ENCODE assay signal across 1 cellular context in genomic region chr13:57557979-57558529, GRCh38.
TF ChIP-seq lines count a peak whose summit lies in the region.

No MANE protein-coding gene starts in this region.

TF ChIP-seq in GM23338, 12 proteins besides CTCF, POLR2A, EP300 and RAD21 (continued from another document):
- TF ChIP-seq ZNF462 (CRISPR knock-in tag; IDR thresholded peaks at IDR 0.05) (no peak), ZNF114 (CRISPR knock-in tag; IDR thresholded peaks at IDR 0.05) (no peak), JUNB (IDR thresholded peaks at IDR 0.05; ENCODE audit: unreplicated experiment) (no peak), EZH2 (IDR thresholded peaks at IDR 0.05; ENCODE audit: low read depth, unreplicated experiment) (no peak)
